ENCODE assay signal across 35 cellular contexts in genomic region chr10:21273400-21273968, GRCh38.
DNase-seq lines count a peak whose midpoint lies in the region; ATAC-seq, FAIRE-seq and TF ChIP-seq lines count a peak whose summit lies in the region.
"Had no signal": no experiment of that assay in that cellular context is flagged by ENCODE, and none has a peak within 500 bp of the region (broad histone marks: within the 10 kb centered on the region; RNA-seq: fewer than 3 reads in every experiment).

No MANE protein-coding gene starts in this region.

- no peak overlapping the region for H2BK120ac ChIP-seq in neuronal stem cell (ENCODE audit: low read depth, low read length)

- H3K27ac ChIP-seq in BLaER1 treated with 17β-estradiol and CSF1 and Interleukin-3, amounts not matched to agents 10 nM and 100 nM: no peak overlapping the region
- H3K27ac ChIP-seq in GM12878 (ENCODE audit: control insufficient read depth, insufficient read depth): no peak overlapping the region
- no peak overlapping the region for H3K27ac ChIP-seq in neuronal stem cell (replicated peaks; ENCODE audit: low read length)
- H3K27ac ChIP-seq: GM23248, KMS-11, ovary, Peyer's patch, SJCRH30, testis had no signal

- no peaks in the 10 kb centered on the region for H3K27me3 ChIP-seq in BLaER1 treated with 17β-estradiol and CSF1 and Interleukin-3, amounts not matched to agents 10 nM and 100 nM
- H3K27me3 ChIP-seq in GM12878 (replicated peaks in 1 of 2; ENCODE audit: control insufficient read depth in 2 of 2, insufficient read depth in 2 of 2, low read length in 1 of 2): 0 out of 4 replicates have a peak, but pooled peaks cover 0 to 2% of the 10 kb centered on the region in 2 experiments
- H3K27me3 ChIP-seq in neuronal stem cell (ENCODE audit: control insufficient read depth in 3 of 3, insufficient read depth in 3 of 3, low read depth in 1 of 3, low read length in 3 of 3): no peaks in the 10 kb centered on the region
- H3K27me3 ChIP-seq: ovary, Peyer's patch, SJCRH30, testis had no signal

- POLR2A ChIA-PET in GM12878 (lab: Charles Lee): no interaction called here

- H2AFZ ChIP-seq in GM12878 (ENCODE audit: control insufficient read depth, low read depth, low read length): no peak overlapping the region
- no peak overlapping the region for H2AFZ ChIP-seq in neuronal stem cell (ENCODE audit: low read length)
- H2AFZ ChIP-seq: GM23248 had no signal

- no peak overlapping the region for H3K4ac ChIP-seq in neuronal stem cell (ENCODE audit: low read length)

- TF ChIP-seq RAD21 in GM12878 (IDR thresholded peaks at IDR 0.05; ENCODE audit: insufficient read depth, low read depth, low read length): no peak

- H3K9ac ChIP-seq in BLaER1 treated with 17β-estradiol and CSF1 and Interleukin-3, amounts not matched to agents 10 nM and 100 nM: no peak overlapping the region
- H3K9ac ChIP-seq in GM12878 (ENCODE audit: control insufficient read depth, insufficient read depth, low read length) (no peak overlapping the region), neuronal stem cell (ENCODE audit: low read depth, low read length, poor library complexity) (no peak overlapping the region)
- H3K9ac ChIP-seq: GM23248, KMS-11 had no signal

- TF ChIP-seq EP300 in GM12878 (IDR thresholded peaks at IDR 0.05; ENCODE audit: borderline replicate concordance in 1 of 2, control insufficient read depth in 1 of 2, low read depth in 2 of 2, low read length in 2 of 2): no peak

- intact Hi-C loops in GM12878 (cut with micrococcal nuclease; ENCODE audit: unreplicated experiment): no loop called here

- WGBS in GM12878 (ENCODE audit: insufficient coverage, insufficient replicate concordance, low lambda C conversion rate, missing lambda C conversion rate): 46% methylated on average over 3 of the region's 3 CpGs
- no CpG with 5 or more reads among the region's 3 CpGs for WGBS in neuronal stem cell (ENCODE audit: extremely low coverage in 2 of 2, insufficient read length in 2 of 2, insufficient replicate concordance in 1 of 2), 2 donors

- H3K9me3 ChIP-seq in BLaER1 treated with 17β-estradiol and CSF1 and Interleukin-3, amounts not matched to agents 10 nM and 100 nM (replicated peaks in 1 of 11): peaks cover 0 to 18% (median 5%) of the 10 kb centered on the region in 11 experiments; a peak in 6 of 22 replicates
- no peaks in the 10 kb centered on the region for H3K9me3 ChIP-seq in GM12878 (replicated peaks; ENCODE audit: control insufficient read depth, insufficient read depth, low read length)
- peaks cover 0 to 2% of the 10 kb centered on the region in 2 donors for H3K9me3 ChIP-seq in neuronal stem cell (replicated peaks in 1 of 2; ENCODE audit: control insufficient read depth in 2 of 2, insufficient read depth in 1 of 2, low read depth in 1 of 2, low read length in 2 of 2)
- H3K9me3 ChIP-seq: mucosa of descending colon, ovary, Peyer's patch, SJCRH30, testis had no signal

- no peak for FAIRE-seq in GM12878 (lab: Jason Lieb, UNC)
- FAIRE-seq: bronchial epithelial cell, endothelial cell of umbilical vein, small intestine, urothelium cell line had no signal

- CTCF ChIA-PET in GM12878 (lab: Yijun Ruan, JAX): interaction anchor here (1.0 kb wide), 1 partner anchor 10 kb away, joined by 4 read pairs; no protein-coding TSS in a partner anchor

- no peaks in the 10 kb centered on the region for H3K79me1 ChIP-seq in neuronal stem cell (ENCODE audit: low read depth, low read length)

- H4K20me1 ChIP-seq in BLaER1 treated with 17β-estradiol and CSF1 and Interleukin-3, amounts not matched to agents 10 nM and 100 nM: no peaks in the 10 kb centered on the region
- H4K20me1 ChIP-seq in GM12878 (ENCODE audit: control insufficient read depth, insufficient read depth): no peaks in the 10 kb centered on the region

- no TSS peak for BruUV-seq in GM12878 (replicated peaks; lab: Mats Ljungman, UMichigan)

- H4K91ac ChIP-seq in neuronal stem cell (ENCODE audit: low read depth, low read length, poor library complexity): no peak overlapping the region

- no peak overlapping the region for H2BK12ac ChIP-seq in neuronal stem cell (ENCODE audit: low read length)

- peak overlapping the region in 6 of 11 experiments; percentile 17 to 42 (median 25); a peak in 6 of 22 replicates for H3K4me2 ChIP-seq in BLaER1 treated with 17β-estradiol and CSF1 and Interleukin-3, amounts not matched to agents 10 nM and 100 nM
- H3K4me2 ChIP-seq in GM12878 (ENCODE audit: control insufficient read depth, insufficient read depth) (no peak overlapping the region), neuronal stem cell (ENCODE audit: insufficient read depth, low read length, poor library complexity, severe bottlenecking) (no peak overlapping the region)
- H3K4me2 ChIP-seq: KMS-11 had no signal

- no peak overlapping the region for H3K4me3 ChIP-seq in BLaER1 treated with 17β-estradiol and CSF1 and Interleukin-3, amounts not matched to agents 10 nM and 100 nM
- H3K4me3 ChIP-seq in GM12878 (no peak overlapping the region), neuronal stem cell (ENCODE audit: low read length in 2 of 2) (no peak overlapping the region)
- H3K4me3 ChIP-seq: GM23248, mucosa of descending colon, ovary, Peyer's patch, SJCRH30, testis had no signal

- peaks cover 7 to 13% (median 10%) of the 10 kb centered on the region in 10 experiments; a peak in 17 of 20 replicates for H3K4me1 ChIP-seq in BLaER1 treated with 17β-estradiol and CSF1 and Interleukin-3, amounts not matched to agents 10 nM and 100 nM
- H3K4me1 ChIP-seq in GM12878 (ENCODE audit: control insufficient read depth, insufficient read depth, low read length) (no peaks in the 10 kb centered on the region), neuronal stem cell (ENCODE audit: control insufficient read depth in 2 of 2, insufficient read depth in 1 of 2, low read depth in 1 of 2, low read length in 2 of 2) (no peaks in the 10 kb centered on the region)
- H3K4me1 ChIP-seq: Peyer's patch, SJCRH30, testis had no signal

- in situ Hi-C loops in GM12878 (cut with MboI): loop anchor here (10.0 to 25.0 kb wide), 2 partner anchors 411 to 451 kb away; no protein-coding TSS in a partner anchor

- H4K8ac ChIP-seq in neuronal stem cell (ENCODE audit: low read depth, low read length): no peak overlapping the region

- no peaks in the 10 kb centered on the region for H3K79me2 ChIP-seq in GM12878 (ENCODE audit: control insufficient read depth, insufficient read depth, low read length)

- no peak overlapping the region for H3K18ac ChIP-seq in neuronal stem cell (ENCODE audit: low read length)

- no peak for TF ChIP-seq CTCF in GM12878 (IDR thresholded peaks at IDR 0.05 in 2 of 3, conservative IDR thresholded peaks at IDR 0.05 in 1 of 3; ENCODE audit: control insufficient read depth in 2 of 3, extremely low read depth in 1 of 3, insufficient read depth in 1 of 3, low read depth in 3 of 3, low read length in 3 of 3)

- no peaks in the 10 kb centered on the region for H3K36me3 ChIP-seq in BLaER1 treated with 17β-estradiol and CSF1 and Interleukin-3, amounts not matched to agents 10 nM and 100 nM
- H3K36me3 ChIP-seq in GM12878 (ENCODE audit: control insufficient read depth in 2 of 2, insufficient read depth in 2 of 2, low read length in 1 of 2) (no peaks in the 10 kb centered on the region), neuronal stem cell (replicated peaks in 1 of 2; ENCODE audit: control insufficient read depth in 2 of 2, insufficient read depth in 2 of 2, low read length in 2 of 2) (no peaks in the 10 kb centered on the region)
- H3K36me3 ChIP-seq: ovary, Peyer's patch, SJCRH30 had no signal

- DNase-seq in GM12878 (ENCODE audit: low read depth, low spot score) (no peak), neuronal stem cell (ENCODE audit: low spot score) (no peak), T-helper 9 cell (no peak), 8988T (no peak), HPDE6-E6E7 (ENCODE audit: extremely low spot score) (no peak)
- DNase-seq: activated CD4-positive, alpha-beta T cell treated with anti-CD3 and anti-CD28 coated beads, Interleukin-2, amount 50 U/mL, for 1 hour; activated CD4-positive, CD25-positive, alpha-beta regulatory T cell; activated effector memory CD4-positive, alpha-beta T cell treated with anti-CD3 and anti-CD28 coated beads, Interleukin-2, amount 50 U/mL, for 16 hours; activated naive CD8-positive, alpha-beta T cell treated with anti-CD3 and anti-CD28 coated beads for 36 hours; activated T-cell treated with anti-CD3 and anti-CD28 coated beads, Interleukin-2, amount 50 U/mL, for 1 hour; anterior cingulate cortex; DMS153; GM23248; hypothalamus; left colon; MM.1S; mucosa of descending colon; NCI-H1930; NCI-H2171 treated with DMSO at 0.1 percent for 48 hours; NCI-H524; NK-92 treated with Interleukin-12 subunit alpha and Interleukin-12 subunit beta, amount 100 ng/mL, for 24 hours; ovary; Peyer's patch; small intestine; SW 1271; T1000; testis had no signal

- peak overlapping the region; percentile 9 for H3K23ac ChIP-seq in neuronal stem cell (ENCODE audit: low read depth, low read length, poor library complexity)

- SMC1A ChIA-PET in GM12878 (lab: Charles Lee; ENCODE audit: uncharacterized antibody, unreplicated experiment): interaction anchor here (0.8 to 1.0 kb wide), 2 partner anchors 219 to 718 kb away, joined by 3 read pairs; no protein-coding TSS in a partner anchor

- ATAC-seq in GM12878 (peak; percentile 44), HG03139 (IDR thresholded peaks at IDR 0.05; ENCODE audit: unreplicated experiment) (no peak)
- ATAC-seq: left colon, mucosa of descending colon had no signal

- peak overlapping the region; percentile 11 for H3K14ac ChIP-seq in neuronal stem cell (ENCODE audit: low read length)

- peak overlapping the region; percentile 5 for H2AK5ac ChIP-seq in neuronal stem cell (ENCODE audit: low read depth, low read length)

- H2BK15ac ChIP-seq in neuronal stem cell (ENCODE audit: low read length): no peak overlapping the region

- no peak for TF ChIP-seq POLR2A in GM12878 (IDR thresholded peaks at IDR 0.05; ENCODE audit: low read depth, low read length)

- no peak overlapping the region for H2BK5ac ChIP-seq in neuronal stem cell (ENCODE audit: low read length)

- RAD21 ChIA-PET in GM12878 (lab: Charles Lee; ENCODE audit: unreplicated experiment): no interaction called here

TF ChIP-seq in PFSK-1, 5 proteins besides CTCF, POLR2A, EP300 and RAD21 (continues in another document):
- TF ChIP-seq FOXP2 (optimal IDR thresholded peaks at IDR 0.05; ENCODE audit: borderline replicate concordance, extremely low read depth, extremely low read length, insufficient read depth): peak; percentile 67

Comparison
In these comparisons a context has a peak if more than half of its experiments do, and no peak if none do; other contexts are left out.
1. H3K4me2 ChIP-seq: peak in BLaER1 treated with 17β-estradiol and CSF1 and Interleukin-3, amounts not matched to agents 10 nM and 100 nM (6 of 11); none in GM12878 (single experiment) and neuronal stem cell (single experiment).